27 cellular contexts compared by ENCODE assay signal in genomic region chr3:114838025-114838424, GRCh38.
"Had no signal": no experiment of that assay in that cellular context is flagged by ENCODE, and none has a peak within 500 bp of the region (broad histone marks: within the 10 kb centered on the region; RNA-seq: fewer than 3 reads in every experiment).

No MANE protein-coding gene starts in this region.

- H3K27ac ChIP-seq: stomach, suprapubic skin, testis, thoracic aorta, thyroid gland, tibial artery, tibial nerve, transverse colon, upper lobe of left lung, upper lobe of right lung, uterus, vagina had no signal

- H3K27me3 ChIP-seq: stomach, suprapubic skin, testis, thyroid gland, tibial artery, tibial nerve, transverse colon, upper lobe of left lung, upper lobe of right lung, uterus, vagina had no signal

- H3K4me3 ChIP-seq: stomach, suprapubic skin, testis, thoracic aorta, thyroid gland, tibial artery, tibial nerve, transverse colon, upper lobe of left lung, upper lobe of right lung, uterus, vagina had no signal

- DNase-seq: stimulated activated CD4-positive, alpha-beta T cell treated with anti-CD3 and anti-CD28 coated beads, Interleukin-2, amount 100 ng/mL, for 48 hours; stimulated activated CD4-positive, alpha-beta T cell treated with anti-CD3 and anti-CD28 coated beads, Interleukin-4, amount 100 ng/mL, for 1 hour; stimulated activated CD4-positive, alpha-beta T cell treated with anti-CD3 and anti-CD28 coated beads, Interleukin-4, amount 100 ng/mL, for 24 hours; stimulated activated CD4-positive, alpha-beta T cell treated with anti-CD3 and anti-CD28 coated beads, Interleukin-4, amount 100 ng/mL, for 4 hours; stimulated activated CD8-positive, alpha-beta memory T cell treated with anti-CD3 and anti-CD28 coated beads, Interleukin-4, amount 100 ng/mL, for 48 hours; stimulated activated naive B cell treated with anti-CD40 and anti-IgM and Interleukin-4, amounts not matched to agents 10 μg/mL and 1 μg/mL and 100 μg/mL, for 72 hours; stimulated activated naive CD4-positive, alpha-beta T cell; stimulated activated naive CD4-positive, alpha-beta T cell treated with Interleukin-2 at 50 U/mL for 16 hours; stimulated activated naive CD8-positive, alpha-beta T cell treated with anti-CD3 and anti-CD28 coated beads, Interleukin-15, amount 100 ng/mL, for 72 hours; stimulated activated naive CD8-positive, alpha-beta T cell treated with anti-CD3 and anti-CD28 coated beads, Interleukin-15, Interleukin-2, amounts not matched to agents 100 U/mL and 50 U/mL, for 24 hours; stomach; substantia nigra; testis; thyroid gland; tibial artery; transverse colon; trophoblast cell; upper lobe of left lung; upper lobe of right lung; uterus had no signal

- ATAC-seq: stimulated activated effector memory CD8-positive, alpha-beta T cell treated with anti-CD3 and anti-CD28 coated beads, Interleukin-12 subunit alpha, Interleukin-12 subunit beta, amount 100 ng/mL, for 72 hours; stimulated activated memory B cell treated with anti-CD40 and anti-IgM and Interleukin-4, amounts not matched to agents 10 μg/mL and 1 μg/mL and 100 μg/mL, for 72 hours; stimulated activated naive B cell treated with anti-CD40 and anti-IgM and Interleukin-4, amounts not matched to agents 10 μg/mL and 1 μg/mL and 100 μg/mL, for 72 hours; stimulated activated naive CD8-positive, alpha-beta T cell treated with anti-CD3 and anti-CD28 coated beads, Interleukin-15, amount 100 ng/mL, for 72 hours; stimulated activated naive CD8-positive, alpha-beta T cell treated with anti-CD3 and anti-CD28 coated beads, Interleukin-15, Interleukin-2, amounts not matched to agents 100 U/mL and 50 U/mL, for 24 hours; upper lobe of right lung had no signal

- H3K36me3 ChIP-seq: stomach, suprapubic skin, thoracic aorta, thyroid gland, tibial artery, tibial nerve, transverse colon, upper lobe of left lung, upper lobe of right lung, uterus, vagina had no signal

- FAIRE-seq: urothelium cell line had no signal

- H3K9me3 ChIP-seq: stomach, suprapubic skin, testis, thoracic aorta, thyroid gland, tibial artery, tibial nerve, transverse colon, upper lobe of left lung, upper lobe of right lung, uterus, vagina had no signal

- H3K4me1 ChIP-seq: suprapubic skin, testis, thyroid gland, upper lobe of left lung, upper lobe of right lung, vagina had no signal
